Comparison of ENCODE assay signal across 8 cellular contexts in genomic region chr3:134312873-134313838, GRCh38.
DNase-seq lines count a peak whose midpoint lies in the region; ATAC-seq and TF ChIP-seq lines count a peak whose summit lies in the region.

No MANE protein-coding gene starts in this region.

- H3K27me3 Mint-ChIP-seq in mesothelial cell of epicardium (ENCODE audit: low read depth) = no peaks in the 10 kb centered on the region

- H3K4me1 Mint-ChIP-seq in mesothelial cell of epicardium = peaks cover 36% of the 10 kb centered on the region

- H3K4me1 ChIP-seq in vagina = peaks cover 80% of the 10 kb centered on the region

- H3K27me3 ChIP-seq in AG04450 (ENCODE audit: control insufficient read depth, insufficient read depth, low read length) = no peaks in the 10 kb centered on the region
- H3K27me3 ChIP-seq in vagina = no peaks in the 10 kb centered on the region

- CTCF ChIA-PET in AG04450 (lab: Charles Lee) = interaction anchor here (0.5 to 7.8 kb wide), 14 partner anchors 15 to 174 kb away, joined by 3 to 55 read pairs (median 4); no protein-coding TSS in a partner anchor

- DNase-seq in AG04450 (ENCODE audit: low read depth, low spot score) (no peak), LHCN-M2 (ENCODE audit: low read depth) (peak; percentile 61), epithelial cell of esophagus (ENCODE audit: low read depth) (peak; percentile 46), mesothelial cell of epicardium (ENCODE audit: low spot score in 2 of 2, unreplicated experiment in 2 of 2) (peak; percentile 55 to 73), vagina (ENCODE audit: extremely low spot score in 2 of 2) (peak in 1 of 2 donors; percentile 87), NAMALWA (ENCODE audit: low spot score) (no peak)

- H3K36me3 Mint-ChIP-seq in mesothelial cell of epicardium = no peaks in the 10 kb centered on the region

- intact Hi-C loops in vagina (cut with DNase I) = loop anchor here (5.0 kb wide), 2 partner anchors 59 to 149 kb away; partner anchors contain the start of gene AMOTL2

- peaks cover 2% of the 10 kb centered on the region for H3K9me3 Mint-ChIP-seq in mesothelial cell of epicardium

- peak overlapping the region; percentile 95 for H3K27ac Mint-ChIP-seq in mesothelial cell of epicardium

- peak in 1 of 2 donors; percentile 55 for TF ChIP-seq POLR2A in vagina (IDR thresholded peaks at IDR 0.05)

- peaks cover 3% of the 10 kb centered on the region; the same call in 1 of the 2 replicates for H3K9me3 ChIP-seq in AG04450 (ENCODE audit: control insufficient read depth, insufficient read depth, low read length)
- H3K9me3 ChIP-seq in vagina = no peaks in the 10 kb centered on the region

- POLR2A ChIA-PET in AG04450 (lab: Yijun Ruan, JAX) = interaction anchor here (0.6 to 6.4 kb wide), 13 partner anchors 12 to 168 kb away, joined by 3 to 90 read pairs (median 5); partner anchors contain the start of gene AMOTL2

- H3K36me3 ChIP-seq in vagina = no peaks in the 10 kb centered on the region

- H3K4me3 ChIP-seq in AG04450 (ENCODE audit: low read depth, low read length) (peak overlapping the region; percentile 64), epithelial cell of esophagus (ENCODE audit: low read length) (peak overlapping the region; percentile 40), vagina (peak overlapping the region; percentile 45 to 48)

- ATAC-seq in GM21786 (IDR thresholded peaks at IDR 0.05; ENCODE audit: unreplicated experiment) (no peak), HG02798 (IDR thresholded peaks at IDR 0.05; ENCODE audit: poor library complexity, unreplicated experiment) (no peak)

- H3K27ac ChIP-seq in AG04450 (ENCODE audit: low read depth, low read length) (peak overlapping the region; percentile 96), vagina (peak overlapping the region; percentile 80)

- TF ChIP-seq CTCF in AG04450 (IDR thresholded peaks at IDR 0.05; ENCODE audit: low read depth, low read length) (peak; percentile 47), epithelial cell of esophagus (IDR thresholded peaks at IDR 0.05; ENCODE audit: insufficient read depth, low read depth, low read length, missing control alignments) (no peak), mesothelial cell of epicardium (IDR thresholded peaks at IDR 0.05; ENCODE audit: unreplicated experiment) (peak; percentile 32), vagina (IDR thresholded peaks at IDR 0.05) (peak in 1 of 3 experiments; percentile 52)

- H3K4me3 Mint-ChIP-seq in mesothelial cell of epicardium = peak overlapping the region; percentile 62

Comparison
In these comparisons a context has a peak if more than half of its experiments do, and no peak if none do; other contexts are left out.
1. DNase-seq: peak in LHCN-M2 (single experiment), epithelial cell of esophagus (single experiment) and mesothelial cell of epicardium (2 of 2); none in AG04450 (single experiment) and NAMALWA (single experiment).
2. Peak in every context shown above with its lines, with median percentiles within 50 percentile points of each other: H3K4me3 ChIP-seq.